Comparison of ENCODE assay signal across 21 cellular contexts in the genomic region with DNA sequence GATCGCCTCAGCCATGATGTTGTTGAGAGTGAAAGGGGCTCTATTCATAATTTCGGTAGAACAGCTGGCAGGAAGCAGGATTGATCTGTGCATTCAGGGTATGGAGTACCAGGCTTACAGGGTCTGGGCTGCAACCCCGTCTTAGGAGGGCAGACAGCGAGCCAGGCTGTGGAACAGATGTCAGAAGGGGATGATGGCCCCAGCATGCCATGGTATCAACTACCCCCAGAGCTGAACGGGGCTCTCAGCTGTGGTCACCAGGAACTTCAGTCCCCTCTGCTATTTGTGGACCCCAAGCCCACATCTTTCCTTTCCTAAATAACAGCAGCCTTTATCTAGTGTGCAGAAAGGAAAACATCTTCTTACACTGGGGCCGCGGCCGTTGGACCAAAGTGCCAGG.
"Had no signal": no experiment of that assay in that cellular context is flagged by ENCODE, and none has a peak within 500 bp of the region (broad histone marks: within the 10 kb centered on the region; RNA-seq: fewer than 3 reads in every experiment).

No MANE protein-coding gene starts in this region.

- H3K27me3 ChIP-seq: colonic mucosa, esophagus squamous epithelium, foreskin keratinocyte, gastrocnemius medialis had no signal

- H3K9me3 ChIP-seq: colonic mucosa had no signal

- H3K4me3 ChIP-seq: colonic mucosa, coronary artery, dorsolateral prefrontal cortex, esophagus squamous epithelium, gastrocnemius medialis, gastroesophageal sphincter, heart left ventricle, heart right ventricle had no signal

- H3K4me1 ChIP-seq: colonic mucosa, esophagus squamous epithelium, foreskin keratinocyte, gastrocnemius medialis, gastroesophageal sphincter, heart left ventricle, heart right ventricle had no signal

- H3K27ac ChIP-seq: colonic mucosa, coronary artery, dorsolateral prefrontal cortex, epithelial cell of prostate, esophagus squamous epithelium, foreskin keratinocyte, gastrocnemius medialis, gastroesophageal sphincter, heart left ventricle, heart right ventricle had no signal

- DNase-seq: colonic mucosa; cortex of kidney; dermis blood vessel endothelial cell; dorsolateral prefrontal cortex; effector CD4-positive, alpha-beta T cell; effector CD8-positive, alpha-beta T cell; effector memory CD4-positive, alpha-beta T cell; effector memory CD8-positive, alpha-beta T cell; endodermal cell; erythroblast; esophagus squamous epithelium; foreskin fibroblast; foreskin keratinocyte; foreskin melanocyte; gastrocnemius medialis; glutamatergic neuron; heart left ventricle; heart right ventricle had no signal

- H3K36me3 ChIP-seq: colonic mucosa, esophagus squamous epithelium, gastrocnemius medialis, gastroesophageal sphincter, heart left ventricle, heart right ventricle had no signal
